1 cellular context compared by ENCODE assay signal in genomic region chr1:213120386-213120785, GRCh38.
TF ChIP-seq lines count a peak whose summit lies in the region.

No MANE protein-coding gene starts in this region.

TF ChIP-seq in SK-N-SH treated with all-trans-retinoic acid at 6 μM for 48 hours, 23 proteins besides CTCF, POLR2A, EP300 and RAD21:
- TF ChIP-seq ZNF70 (CRISPR knock-in tag; IDR thresholded peaks at IDR 0.05) (no peak), BACH2 (CRISPR knock-in tag; IDR thresholded peaks at IDR 0.05; ENCODE audit: borderline replicate concordance) (no peak)
